1 cellular context compared by ENCODE assay signal in genomic region chr22:20997536-20998257, GRCh38.
TF ChIP-seq lines count a peak whose summit lies in the region.

No MANE protein-coding gene starts in this region.

TF ChIP-seq in HepG2, 621 proteins besides CTCF, POLR2A, EP300 and RAD21:
- TF ChIP-seq AGO2 (optimal IDR thresholded peaks at IDR 0.05; ENCODE audit: low read depth, low read length) (peak; percentile 52), ZBTB38 (CRISPR knock-in tag; IDR thresholded peaks at IDR 0.05) (no peak)
